Comparison of ENCODE assay signal across 9 cellular contexts in the genomic region with DNA sequence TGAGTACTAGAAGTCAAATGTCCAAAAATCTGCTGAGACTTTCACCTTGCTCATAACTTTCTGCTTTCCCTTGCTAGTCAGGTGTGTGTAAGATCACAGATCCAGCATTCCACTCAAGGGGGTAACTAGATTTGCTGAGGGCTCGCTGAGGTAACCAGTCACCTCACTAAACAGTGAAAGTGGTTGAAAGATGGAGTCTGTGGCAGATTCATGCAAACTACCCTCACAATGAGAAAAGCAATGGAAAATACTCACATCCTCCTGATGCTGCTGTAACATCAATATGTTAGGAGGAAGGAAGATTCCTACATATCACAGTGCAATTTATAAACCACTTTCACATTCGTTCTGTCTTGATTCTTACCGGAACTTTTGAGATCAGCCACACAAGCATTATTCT.
DNase-seq lines count a peak whose midpoint lies in the region; ATAC-seq and TF ChIP-seq lines count a peak whose summit lies in the region.
"Had no signal": no experiment of that assay in that cellular context is flagged by ENCODE, and none has a peak within 500 bp of the region (broad histone marks: within the 10 kb centered on the region; RNA-seq: fewer than 3 reads in every experiment).

No MANE protein-coding gene starts in this region.

- POLR2A ChIA-PET in A673 (lab: Charles Lee; ENCODE audit: low non-redundant PET) = no interaction called here

- no peaks in the 10 kb centered on the region for H3K4me1 ChIP-seq in A673 (ENCODE audit: insufficient read depth, low read length, poor library complexity, severe bottlenecking)

- no TSS peak for BruUV-seq in A673 (replicated peaks; lab: Mats Ljungman, UMichigan)

- ATAC-seq in GM21360 (IDR thresholded peaks at IDR 0.05; ENCODE audit: unreplicated experiment) (peak; percentile 31), HG03354 (IDR thresholded peaks at IDR 0.05; ENCODE audit: poor library complexity, severe bottlenecking, unreplicated experiment) (peak; percentile 43)

- H3K27me3 ChIP-seq in A673 (replicated peaks; ENCODE audit: insufficient read depth, low read depth, low read length, poor library complexity) = no peaks in the 10 kb centered on the region

- no peak for TF ChIP-seq CTCF in A673 (conservative IDR thresholded peaks at IDR 0.05; ENCODE audit: low read depth, low read length)

- CTCF ChIA-PET in A673 (lab: Charles Lee) = no interaction called here

- DNase-seq in activated naive CD8-positive, alpha-beta T cell treated with anti-CD3 and anti-CD28 coated beads, Interleukin-2, amount 50 U/mL, for 16 hours (ENCODE audit: low read depth, low spot score) = peak; percentile 5
- no peak for DNase-seq in RPMI8226
- DNase-seq in ecto neural progenitor cell (ENCODE audit: low spot score) = no peak
- no peak for DNase-seq in NCI-H146 treated with DMSO at 0.1 percent for 48 hours (lab: John Stamatoyannopoulos, UW; ENCODE audit: unreplicated experiment)
- no peak for DNase-seq in A673 (ENCODE audit: low spot score)
- DNase-seq: NCI-H1092 treated with DMSO at 0.1 percent for 48 hours had no signal

- H3K36me3 ChIP-seq in A673 (ENCODE audit: insufficient read depth, low read length, poor library complexity, severe bottlenecking) = no peaks in the 10 kb centered on the region

- peaks cover 4% of the 10 kb centered on the region for H3K9me3 ChIP-seq in A673 (ENCODE audit: low read depth, low read length, poor library complexity, severe bottlenecking)

- intact Hi-C loops in A673 (cut with micrococcal nuclease; ENCODE audit: unreplicated experiment) = no loop called here

- peak overlapping the region; percentile 43; the same call in 1 of the 2 replicates for H3K4me3 ChIP-seq in GM08714 (ENCODE audit: low read length)
- no peak overlapping the region for H3K4me3 ChIP-seq in A673 (ENCODE audit: low read depth, low read length, poor library complexity, severe bottlenecking)

- H3K27ac ChIP-seq in A673 (ENCODE audit: low read depth, low read length, poor library complexity, severe bottlenecking) = no peak overlapping the region
